ENCODE assay signal across 1 cellular context in genomic region chr16:10625595-10626357, GRCh38.
TF ChIP-seq lines count a peak whose summit lies in the region.

No MANE protein-coding gene starts in this region.

TF ChIP-seq in HepG2, 621 proteins besides CTCF, POLR2A, EP300 and RAD21 (continued from another document and continues in another):
- TF ChIP-seq ATF6 (CRISPR knock-in tag; conservative IDR thresholded peaks at IDR 0.05) (no peak), SRY (CRISPR knock-in tag; IDR thresholded peaks at IDR 0.05) (no peak), ZNF704 (CRISPR knock-in tag; IDR thresholded peaks at IDR 0.05; ENCODE audit: borderline replicate concordance) (no peak), HOMEZ (CRISPR knock-in tag; IDR thresholded peaks at IDR 0.05; ENCODE audit: low read depth) (peak; percentile 74; the same call in 1 of the 2 replicates), GATAD2A (CRISPR knock-in tag; IDR thresholded peaks at IDR 0.05) (peak; percentile 88), FOSL2 (CRISPR knock-in tag; IDR thresholded peaks at IDR 0.05) (peak; percentile 84), ZNF687 (CRISPR knock-in tag; IDR thresholded peaks at IDR 0.05) (no peak), ZNF646 (CRISPR knock-in tag; IDR thresholded peaks at IDR 0.05) (peak; percentile 70), MAFG (CRISPR knock-in tag; IDR thresholded peaks at IDR 0.05) (peak; percentile 96), KMT2A (CRISPR knock-in tag; IDR thresholded peaks at IDR 0.05) (0 out of 2 replicates have a peak, but pooled peaks have one; percentile 17), ZNF234 (CRISPR knock-in tag; conservative IDR thresholded peaks at IDR 0.05) (no peak), ZNF33B (CRISPR knock-in tag; IDR thresholded peaks at IDR 0.05) (no peak), NR3C1 (CRISPR knock-in tag; IDR thresholded peaks at IDR 0.05) (no peak), RARG (CRISPR knock-in tag; IDR thresholded peaks at IDR 0.05; ENCODE audit: low read depth) (no peak), ARID5B (CRISPR knock-in tag; IDR thresholded peaks at IDR 0.05) (peak; percentile 79), ZNF607 (CRISPR knock-in tag; IDR thresholded peaks at IDR 0.05; ENCODE audit: borderline replicate concordance) (0 out of 2 replicates have a peak, but pooled peaks have one; percentile 35), FOXP4 (CRISPR knock-in tag; IDR thresholded peaks at IDR 0.05) (peak; percentile 15; the same call in 1 of the 2 replicates), ZBTB33 (CRISPR knock-in tag; IDR thresholded peaks at IDR 0.05) (0 out of 2 replicates have a peak, but pooled peaks have one; percentile 26), ZNF12 (CRISPR knock-in tag; IDR thresholded peaks at IDR 0.05) (peak; percentile 59; the same call in 1 of the 2 replicates), NCOA2 (CRISPR knock-in tag; IDR thresholded peaks at IDR 0.05) (peak; percentile 19; the same call in 1 of the 2 replicates), TEAD3 (CRISPR knock-in tag; optimal IDR thresholded peaks at IDR 0.05; ENCODE audit: borderline replicate concordance) (peak; percentile 71), RNF2 (conservative IDR thresholded peaks at IDR 0.05; ENCODE audit: low read depth) (no peak; the same call in 1 of the 2 replicates), ZNF792 (CRISPR knock-in tag; IDR thresholded peaks at IDR 0.05) (peak; percentile 24; the same call in 1 of the 2 replicates), TGIF2 (CRISPR knock-in tag; IDR thresholded peaks at IDR 0.05) (peak; percentile 54; the same call in 1 of the 2 replicates), ZKSCAN8 (CRISPR knock-in tag; IDR thresholded peaks at IDR 0.05; ENCODE audit: borderline replicate concordance) (0 out of 2 replicates have a peak, but pooled peaks have one; percentile 56), NR0B2 (CRISPR knock-in tag; IDR thresholded peaks at IDR 0.05) (no peak), ZNF709 (CRISPR knock-in tag; IDR thresholded peaks at IDR 0.05) (peak; percentile 6; the same call in 1 of the 2 replicates), NFE2 (CRISPR knock-in tag; IDR thresholded peaks at IDR 0.05) (peak; percentile 97), SMARCC2 (IDR thresholded peaks at IDR 0.05) (0 out of 2 replicates have a peak, but pooled peaks have one; percentile 41), TBX3 (IDR thresholded peaks at IDR 0.05; ENCODE audit: borderline replicate concordance) (peak; percentile 40; the same call in 1 of the 2 replicates)
